Comparison of ENCODE assay signal across 8 cellular contexts in genomic region chr6:75204959-75205775, GRCh38. TPM values are rescaled to one million over a fixed set of nuclear protein-coding genes. Genes with fewer than 3 reads are reported as not detected.
DNase-seq lines count a peak whose midpoint lies in the region; ATAC-seq and TF ChIP-seq lines count a peak whose summit lies in the region.

No MANE protein-coding gene starts in this region.

- no peak for TF ChIP-seq EP300 in tibial nerve (IDR thresholded peaks at IDR 0.05)

- ATAC-seq in lower lobe of right lung, result peak; percentile 74 to 79
- ATAC-seq in HG03469 (IDR thresholded peaks at IDR 0.05; ENCODE audit: unreplicated experiment), result no peak

- peak overlapping the region; percentile 29 for H3K27ac ChIP-seq in cingulate gyrus (ENCODE audit: low read depth, low read length)
- H3K27ac ChIP-seq in lower lobe of right lung, result peak overlapping the region; percentile 69
- H3K27ac ChIP-seq in tibial nerve, result peak overlapping the region; percentile 65 to 96 (median 84)

- H3K4me1 ChIP-seq in lower lobe of right lung, result peaks cover 47% of the 10 kb centered on the region
- peaks cover 0 to 80% (median 16%) of the 10 kb centered on the region in 4 donors for H3K4me1 ChIP-seq in tibial nerve

- TF ChIP-seq POLR2A in tibial nerve (IDR thresholded peaks at IDR 0.05), result peak in 1 of 2 donors; percentile 10
- TF ChIP-seq POLR2A in erythroblast (IDR thresholded peaks at IDR 0.05; ENCODE audit: low read length), result no peak

- H3K36me3 ChIP-seq in lower lobe of right lung (no peaks in the 10 kb centered on the region), tibial nerve (no peaks in the 10 kb centered on the region)

- H3K27me3 ChIP-seq in lower lobe of right lung (ENCODE audit: low read depth), result peaks cover 69% of the 10 kb centered on the region
- H3K27me3 ChIP-seq in tibial nerve, result peaks cover 0 to 5% of the 10 kb centered on the region in 2 donors

- 1% methylated on average over 41 to 44 of the region's 47 CpGs for WGBS in tibial nerve, 2 donors

- TF ChIP-seq CTCF in lower lobe of right lung (IDR thresholded peaks at IDR 0.05), result no peak
- no peak for TF ChIP-seq CTCF in tibial nerve (IDR thresholded peaks at IDR 0.05)

- DNase-seq in EL (peak; percentile 86), NCI-H748 (lab: John Stamatoyannopoulos, UW; ENCODE audit: unreplicated experiment) (peak; percentile 43), lower lobe of right lung (peak; percentile 67), tibial nerve (ENCODE audit: low spot score in 2 of 2) (peak; percentile 33 to 49), erythroblast (lab: John Stamatoyannopoulos, UW) (no peak), NCI-H2081 (lab: John Stamatoyannopoulos, UW) (no peak)

- intact Hi-C loops in lower lobe of right lung (cut with DNase I), result no loop called here

- H3K9me3 ChIP-seq in lower lobe of right lung (no peaks in the 10 kb centered on the region), tibial nerve (no peaks in the 10 kb centered on the region)

- peak overlapping the region; percentile 57 for H3K4me3 ChIP-seq in lower lobe of right lung
- peak overlapping the region; percentile 36 to 78 (median 58) for H3K4me3 ChIP-seq in tibial nerve

RNA-seq across cellular contexts. Expression of gene COL12A1, which starts 0.7 kb away (rescaled TPM):
- total RNA-seq in lower lobe of right lung, result 36.6 TPM
- total RNA-seq in tibial nerve, result 100 to 1,000 TPM; 208 to 539 (median 257) TPM

RNA-seq across cellular contexts. Expression of gene COX7A2, which starts 38.4 kb away (rescaled TPM):
- 267 TPM for total RNA-seq in lower lobe of right lung
- 100 to 1,000 TPM; 178 to 529 (median 230) TPM for total RNA-seq in tibial nerve

Comparison
In these comparisons a context has a peak if more than half of its experiments do, and no peak if none do; other contexts are left out.
1. DNase-seq: peak in EL (single experiment), NCI-H748 (single experiment), lower lobe of right lung (single experiment) and tibial nerve (2 of 2); none in erythroblast (0 of 2) and NCI-H2081 (0 of 2).
2. H3K27ac ChIP-seq: peak in every context shown above with its lines; median percentile 84 in tibial nerve; 69 in lower lobe of right lung; 29 in cingulate gyrus.